Comparison of ENCODE assay signal across 2 cellular contexts in genomic region chr3:146100180-146100579, GRCh38.
TF ChIP-seq lines count a peak whose summit lies in the region.

No MANE protein-coding gene starts in this region.

TF ChIP-seq in WTC11, 78 proteins besides CTCF, POLR2A, EP300 and RAD21 (continued from another document):
- no peak for TF ChIP-seq ZBTB21 (CRISPR knock-in tag; IDR thresholded peaks at IDR 0.05; ENCODE audit: borderline replicate concordance)
- TF ChIP-seq FOXK1 (CRISPR knock-in tag; IDR thresholded peaks at IDR 0.05): no peak
- TF ChIP-seq AFF4 (CRISPR knock-in tag; IDR thresholded peaks at IDR 0.05; ENCODE audit: borderline replicate concordance): no peak
- TF ChIP-seq E2F5 (CRISPR knock-in tag; IDR thresholded peaks at IDR 0.05): no peak
- TF ChIP-seq MYBL2 (CRISPR knock-in tag; IDR thresholded peaks at IDR 0.05): no peak
- no peak for TF ChIP-seq ZBTB43 (CRISPR knock-in tag; IDR thresholded peaks at IDR 0.05)
- no peak for TF ChIP-seq NFE2L1 (CRISPR knock-in tag; IDR thresholded peaks at IDR 0.05)
- TF ChIP-seq FOXJ3 (CRISPR knock-in tag; IDR thresholded peaks at IDR 0.05; ENCODE audit: borderline replicate concordance): no peak
- TF ChIP-seq NFYB (CRISPR knock-in tag; conservative IDR thresholded peaks at IDR 0.05; ENCODE audit: low read depth): no peak
- TF ChIP-seq ATF2 (CRISPR knock-in tag; IDR thresholded peaks at IDR 0.05; ENCODE audit: borderline replicate concordance, low read depth): no peak
- no peak for TF ChIP-seq PRDM15 (CRISPR knock-in tag; IDR thresholded peaks at IDR 0.05)

TF ChIP-seq in HepG2, 621 proteins besides CTCF, POLR2A, EP300 and RAD21 (continued from another document):
- TF ChIP-seq HNF1A (IDR thresholded peaks at IDR 0.05; ENCODE audit: low read depth): no peak
- no peak for TF ChIP-seq HNF1A (CRISPR knock-in tag; IDR thresholded peaks at IDR 0.05; ENCODE audit: borderline replicate concordance)
